ENCODE assay signal across 22 cellular contexts in the genomic region with DNA sequence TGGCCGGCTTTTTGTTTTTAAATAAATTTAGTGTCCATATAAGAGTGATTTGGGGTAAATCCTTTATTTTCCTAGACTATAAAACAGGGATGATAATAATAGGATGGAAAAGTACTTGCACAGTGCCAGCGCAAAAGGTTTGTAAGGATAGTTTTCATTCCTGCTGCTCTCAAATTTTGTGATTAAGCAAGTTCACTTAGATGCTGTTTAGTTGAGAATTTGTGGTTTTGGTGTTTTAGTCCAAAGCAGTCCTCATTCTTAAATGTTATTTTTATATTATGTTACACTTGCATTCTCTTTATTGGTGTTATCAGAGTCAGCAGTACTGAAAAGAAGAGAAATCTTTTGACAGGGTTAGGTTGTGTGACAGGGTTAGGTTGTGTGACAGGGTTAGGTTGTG. TPM values are rescaled to one million over a fixed set of nuclear protein-coding genes. Genes with fewer than 3 reads are reported as not detected.
DNase-seq lines count a peak whose midpoint lies in the region; ATAC-seq and TF ChIP-seq lines count a peak whose summit lies in the region.
"Had no signal": no experiment of that assay in that cellular context is flagged by ENCODE, and none has a peak within 500 bp of the region (broad histone marks: within the 10 kb centered on the region; RNA-seq: fewer than 3 reads in every experiment).

No MANE protein-coding gene starts in this region.

- no peak overlapping the region for H3K9ac ChIP-seq in BLaER1
- H3K9ac ChIP-seq in PC-3 (ENCODE audit: low read length): no peak overlapping the region

- CTCF ChIA-PET in PC-3 (lab: Charles Lee): no interaction called here

- H4K20me1 ChIP-seq in BLaER1: peaks cover 100% of the 10 kb centered on the region
- peaks cover 86% of the 10 kb centered on the region for H4K20me1 ChIP-seq in GM23338 (replicated peaks; ENCODE audit: insufficient read depth)
- H4K20me1 ChIP-seq in osteoblast (ENCODE audit: insufficient read depth, low read length): peaks cover 82% of the 10 kb centered on the region
- H4K20me1 ChIP-seq in PC-3 (ENCODE audit: low read length): peaks cover 57% of the 10 kb centered on the region

- H3K4me1 ChIP-seq in BLaER1: peaks cover 73% of the 10 kb centered on the region
- peaks cover 15% of the 10 kb centered on the region for H3K4me1 ChIP-seq in GM23338 (ENCODE audit: insufficient read depth)
- H3K4me1 ChIP-seq in osteoblast (ENCODE audit: insufficient read depth, low read length): peaks cover 37% of the 10 kb centered on the region
- H3K4me1 ChIP-seq in foreskin keratinocyte: peaks cover 3% of the 10 kb centered on the region
- H3K4me1 ChIP-seq in PC-3 (ENCODE audit: insufficient read depth, low read length): no peaks in the 10 kb centered on the region

- no peaks in the 10 kb centered on the region for H3K27me3 ChIP-seq in BLaER1
- H3K27me3 ChIP-seq in GM23338 (ENCODE audit: insufficient read depth): no peaks in the 10 kb centered on the region
- no peaks in the 10 kb centered on the region for H3K27me3 ChIP-seq in osteoblast (ENCODE audit: insufficient read depth, low read length)
- H3K27me3 ChIP-seq in foreskin keratinocyte: no peaks in the 10 kb centered on the region
- H3K27me3 ChIP-seq in dorsolateral prefrontal cortex: no peaks in the 10 kb centered on the region
- no peaks in the 10 kb centered on the region for H3K27me3 ChIP-seq in PC-3 (ENCODE audit: low read length)
- H3K27me3 ChIP-seq: esophagus squamous epithelium had no signal

- no peaks in the 10 kb centered on the region for H3K9me3 ChIP-seq in BLaER1
- H3K9me3 ChIP-seq in osteoblast (ENCODE audit: low read depth, low read length): no peaks in the 10 kb centered on the region
- H3K9me3 ChIP-seq in PC-3 (ENCODE audit: low read length): no peaks in the 10 kb centered on the region
- H3K9me3 ChIP-seq: esophagus squamous epithelium had no signal

- H3K79me2 ChIP-seq in GM23338 (replicated peaks; ENCODE audit: insufficient read depth) (peaks cover 100% of the 10 kb centered on the region), osteoblast (ENCODE audit: insufficient read depth, low read length) (peaks cover 96% of the 10 kb centered on the region), PC-3 (ENCODE audit: low read length) (peaks cover 99% of the 10 kb centered on the region)

- H3K36me3 ChIP-seq in BLaER1: peaks cover 39% of the 10 kb centered on the region
- H3K36me3 ChIP-seq in GM23338 (ENCODE audit: insufficient read depth): no peaks in the 10 kb centered on the region
- H3K36me3 ChIP-seq in osteoblast (ENCODE audit: insufficient read depth, low read length): no peaks in the 10 kb centered on the region
- peaks cover 12% of the 10 kb centered on the region; the same call in 1 of the 2 replicates for H3K36me3 ChIP-seq in PC-3 (ENCODE audit: low read depth, low read length)

- peaks cover 32% of the 10 kb centered on the region for H3K4me1 Mint-ChIP-seq in GM23338
- H3K4me1 Mint-ChIP-seq in central memory CD8-positive, alpha-beta T cell: peaks cover 81% of the 10 kb centered on the region
- H3K4me1 Mint-ChIP-seq in stimulated activated effector memory CD8-positive, alpha-beta T cell treated with anti-CD3 and anti-CD28 coated beads, Interleukin-12 subunit alpha, Interleukin-12 subunit beta, amount 100 ng/mL, for 72 hours: peaks cover 60% of the 10 kb centered on the region

- peaks cover 15% of the 10 kb centered on the region for H3K27me3 Mint-ChIP-seq in GM23338 (ENCODE audit: insufficient read depth, low read depth, poor library complexity)
- no peaks in the 10 kb centered on the region for H3K27me3 Mint-ChIP-seq in central memory CD8-positive, alpha-beta T cell
- H3K27me3 Mint-ChIP-seq: effector memory CD8-positive, alpha-beta T cell had no signal

- H3K27ac ChIP-seq in BLaER1: no peak overlapping the region
- H3K27ac ChIP-seq in GM23338 (ENCODE audit: low read depth): peak overlapping the region; percentile 4; the same call in 1 of the 2 replicates
- peak overlapping the region; percentile 53 for H3K27ac ChIP-seq in osteoblast (ENCODE audit: low read depth, low read length)
- no peak overlapping the region for H3K27ac ChIP-seq in foreskin keratinocyte
- no peak overlapping the region for H3K27ac ChIP-seq in dorsolateral prefrontal cortex
- H3K27ac ChIP-seq in PC-3 (ENCODE audit: low read length): no peak overlapping the region
- H3K27ac ChIP-seq: esophagus squamous epithelium, PC-9 had no signal

- TF ChIP-seq CTCF in GM23338 (conservative IDR thresholded peaks at IDR 0.05; ENCODE audit: low read depth in 2 of 2) (no peak), osteoblast (IDR thresholded peaks at IDR 0.05; ENCODE audit: extremely low read depth, low read depth, low read length) (no peak), foreskin keratinocyte (conservative IDR thresholded peaks at IDR 0.05) (no peak), dorsolateral prefrontal cortex (IDR thresholded peaks at IDR 0.05 in 54 of 56, conservative IDR thresholded peaks at IDR 0.05 in 2 of 56; ENCODE audit: low read depth in 1 of 56, partially characterized antibody in 56 of 56) (no peak), PC-3 (conservative IDR thresholded peaks at IDR 0.05; ENCODE audit: low read depth, low read length) (no peak)

- no peak overlapping the region for H3K4me3 Mint-ChIP-seq in GM23338
- H3K4me3 Mint-ChIP-seq in central memory CD8-positive, alpha-beta T cell: no peak overlapping the region
- no peak overlapping the region for H3K4me3 Mint-ChIP-seq in stimulated activated effector memory CD8-positive, alpha-beta T cell treated with anti-CD3 and anti-CD28 coated beads, Interleukin-12 subunit alpha, Interleukin-12 subunit beta, amount 100 ng/mL, for 72 hours
- H3K4me3 Mint-ChIP-seq: T-helper 1 cell treated with Interleukin-12 subunit alpha and Interleukin-12 subunit beta and Interleukin-4 antibody, amounts not matched to agents 30 μg/mL and 1 μg/mL, for 36 hours had no signal

- H3F3A ChIP-seq in GM23338 (replicated peaks; ENCODE audit: low read depth): no peaks in the 10 kb centered on the region
- H3F3A ChIP-seq in PC-3 (ENCODE audit: low read length, unreplicated experiment): no peaks in the 10 kb centered on the region

- BruUV-seq in PC-3 (replicated peaks; lab: Mats Ljungman, UMichigan): no TSS peak

- H3K27ac Mint-ChIP-seq in GM23338: no peak overlapping the region
- H3K27ac Mint-ChIP-seq in central memory CD8-positive, alpha-beta T cell (ENCODE audit: low read depth): peak overlapping the region; percentile 26
- no peak overlapping the region for H3K27ac Mint-ChIP-seq in stimulated activated effector memory CD8-positive, alpha-beta T cell treated with anti-CD3 and anti-CD28 coated beads, Interleukin-12 subunit alpha, Interleukin-12 subunit beta, amount 100 ng/mL, for 72 hours
- H3K27ac Mint-ChIP-seq: T-helper 1 cell treated with Interleukin-12 subunit alpha and Interleukin-12 subunit beta and Interleukin-4 antibody, amounts not matched to agents 30 μg/mL and 1 μg/mL, for 36 hours had no signal

- intact Hi-C loops in dorsolateral prefrontal cortex (cut with DNase I) (no loop called here), PC-3 (cut with micrococcal nuclease) (no loop called here)

- H2AFZ ChIP-seq in GM23338 (no peak overlapping the region), osteoblast (ENCODE audit: low read length) (no peak overlapping the region), PC-3 (ENCODE audit: low read length) (no peak overlapping the region)
- H2AFZ ChIP-seq: PC-9 had no signal

- no peaks in the 10 kb centered on the region for H3K9me3 Mint-ChIP-seq in GM23338
- H3K9me3 Mint-ChIP-seq in central memory CD8-positive, alpha-beta T cell: no peaks in the 10 kb centered on the region
- no peaks in the 10 kb centered on the region for H3K9me3 Mint-ChIP-seq in stimulated activated effector memory CD8-positive, alpha-beta T cell treated with anti-CD3 and anti-CD28 coated beads, Interleukin-12 subunit alpha, Interleukin-12 subunit beta, amount 100 ng/mL, for 72 hours
- H3K9me3 Mint-ChIP-seq: effector memory CD8-positive, alpha-beta T cell; T-helper 1 cell treated with Interleukin-12 subunit alpha and Interleukin-12 subunit beta and Interleukin-4 antibody, amounts not matched to agents 30 μg/mL and 1 μg/mL, for 36 hours had no signal

- H3K4me3 ChIP-seq in BLaER1: no peak overlapping the region
- no peak overlapping the region for H3K4me3 ChIP-seq in GM23338
- H3K4me3 ChIP-seq in osteoblast (ENCODE audit: insufficient read depth, low read length): no peak overlapping the region
- no peak overlapping the region for H3K4me3 ChIP-seq in dorsolateral prefrontal cortex
- no peak overlapping the region for H3K4me3 ChIP-seq in PC-3 (ENCODE audit: low read length)
- H3K4me3 ChIP-seq: esophagus squamous epithelium, GM12878, PC-9 had no signal

- 0 out of 3 replicates have a peak, but pooled peaks cover 5% of the 10 kb centered on the region for H3K36me3 Mint-ChIP-seq in GM23338 (ENCODE audit: low read depth)
- peaks cover 14% of the 10 kb centered on the region for H3K36me3 Mint-ChIP-seq in central memory CD8-positive, alpha-beta T cell (ENCODE audit: insufficient read depth)
- peaks cover 58% of the 10 kb centered on the region for H3K36me3 Mint-ChIP-seq in stimulated activated effector memory CD8-positive, alpha-beta T cell treated with anti-CD3 and anti-CD28 coated beads, Interleukin-12 subunit alpha, Interleukin-12 subunit beta, amount 100 ng/mL, for 72 hours

- H3K9me2 ChIP-seq in GM23338 (ENCODE audit: insufficient read depth) (no peaks in the 10 kb centered on the region), PC-3 (replicated peaks; ENCODE audit: low read length) (no peaks in the 10 kb centered on the region)

- ATAC-seq in GM23338 (no peak; the same call in 2 of the 3 replicates), foreskin keratinocyte (no peak), PC-3 (no peak)
- no peak for ATAC-seq in central memory CD8-positive, alpha-beta T cell (replicated peaks; ENCODE audit: extremely low read depth, poor library complexity, severe bottlenecking)
- no peak for ATAC-seq in stimulated activated effector memory CD8-positive, alpha-beta T cell treated with anti-CD3 and anti-CD28 coated beads, Interleukin-12 subunit alpha, Interleukin-12 subunit beta, amount 100 ng/mL, for 72 hours
- ATAC-seq: effector memory CD8-positive, alpha-beta T cell; GM12878 had no signal

- POLR2A ChIA-PET in PC-3 (lab: Charles Lee; ENCODE audit: unreplicated experiment): no interaction called here

- DNase-seq in GM23338 (ENCODE audit: low spot score): no peak
- no peak for DNase-seq in central memory CD8-positive, alpha-beta T cell (ENCODE audit: low spot score in 2 of 2)
- peak; percentile 51 for DNase-seq in osteoblast (ENCODE audit: insufficient read length, low spot score, missing footprints)
- no peak for DNase-seq in foreskin keratinocyte
- no peak for DNase-seq in stimulated activated effector memory CD8-positive, alpha-beta T cell treated with anti-CD3 and anti-CD28 coated beads, Interleukin-12 subunit alpha, Interleukin-12 subunit beta, amount 100 ng/mL, for 72 hours (ENCODE audit: low spot score in 2 of 2)
- no peak for DNase-seq in dorsolateral prefrontal cortex
- DNase-seq in PC-3: no peak
- DNase-seq: activated gamma-delta T cell treated with Interleukin-2 at 50 U/mL for 16 hours; amygdala; cerebellar nuclear complex; effector memory CD8-positive, alpha-beta T cell; esophagus squamous epithelium; KG1; NCI-H2029; NCI-H226; nucleus accumbens; PC-9; SHP77 treated with DMSO at 0.1 percent for 48 hours; substantia nigra had no signal

- H3K4me2 ChIP-seq in BLaER1 (peak overlapping the region; percentile 44), GM23338 (peak overlapping the region; percentile 37), osteoblast (ENCODE audit: insufficient read depth, low read length) (peak overlapping the region; percentile 58), PC-3 (ENCODE audit: low read length) (no peak overlapping the region)
- H3K4me2 ChIP-seq: PC-9 had no signal

RNA-seq across cellular contexts. Expression of a gene that starts 47.9 kb away (rescaled TPM):
- total RNA-seq in GM23338 (2014; rRNA removed; shearing (Covaris generic)): 220 and 268 TPM in 2 replicates
- polyA plus RNA-seq in GM23338 (2016; fragmentation: Nextera tagmentation; extraction: Ambion mirVana) (138 and 170 TPM in 2 replicates), foreskin keratinocyte (15.0 and 17.7 TPM in 2 replicates)
- total RNA-seq in osteoblast (131 and 151 TPM in 2 replicates), foreskin keratinocyte (77.8 and 81.4 TPM in 2 replicates), dorsolateral prefrontal cortex (100 to 1,000 TPM in 53 of 120 experiments, 10 to 100 TPM in 67; 76.3 to 131 (median 99.1) TPM), PC-3 (2014; rRNA removed) (147 and 171 TPM in 2 replicates)

Comparison
In these comparisons a context has a peak if more than half of its experiments do, and no peak if none do; other contexts are left out.
1. H3K27ac ChIP-seq: peak in GM23338 (single experiment) and osteoblast (single experiment); none in BLaER1 (single experiment), foreskin keratinocyte (single experiment), dorsolateral prefrontal cortex (0 of 59) and PC-3 (single experiment).